ENCODE assay signal across 10 cellular contexts in genomic region chr12:50934371-50934851, GRCh38. TPM values are rescaled to one million over a fixed set of nuclear protein-coding genes. Genes with fewer than 3 reads are reported as not detected.
DNase-seq lines count a peak whose midpoint lies in the region; ATAC-seq and TF ChIP-seq lines count a peak whose summit lies in the region.
"Had no signal": no experiment of that assay in that cellular context is flagged by ENCODE, and none has a peak within 500 bp of the region (broad histone marks: within the 10 kb centered on the region; RNA-seq: fewer than 3 reads in every experiment).

No MANE protein-coding gene starts in this region.

- CTCF ChIA-PET in CD8-positive, alpha-beta T cell (lab: Charles Lee) = no interaction called here
- CTCF ChIA-PET in OCI-LY7 (lab: Charles Lee; ENCODE audit: unreplicated experiment) = no interaction called here

- no peak overlapping the region for H3K4me2 ChIP-seq in OCI-LY7 (ENCODE audit: low read length)

- no peak for TF ChIP-seq CTCF in CD8-positive, alpha-beta T cell (IDR thresholded peaks at IDR 0.05)
- TF ChIP-seq CTCF in prostate gland (IDR thresholded peaks at IDR 0.05) (no peak), OCI-LY7 (conservative IDR thresholded peaks at IDR 0.05; ENCODE audit: low read length) (no peak)

- WGBS in prostate gland = 25% methylated on average over 3 of the region's 3 CpGs

- no peak overlapping the region for H3K27ac ChIP-seq in CD8-positive, alpha-beta T cell (ENCODE audit: low read depth, low read length)
- H3K27ac ChIP-seq in prostate gland (peak overlapping the region; percentile 25 to 59), OCI-LY7 (ENCODE audit: low read depth, low read length, poor library complexity, severe bottlenecking) (no peak overlapping the region)

- no peaks in the 10 kb centered on the region for H3K27me3 ChIP-seq in CD8-positive, alpha-beta T cell (ENCODE audit: insufficient read depth, low read length)
- no peaks in the 10 kb centered on the region for H3K27me3 ChIP-seq in prostate gland (replicated peaks; ENCODE audit: insufficient read depth)

- H3K27me3 Mint-ChIP-seq in CD8-positive, alpha-beta T cell (ENCODE audit: low read depth) = no peaks in the 10 kb centered on the region
- H3K27me3 Mint-ChIP-seq in activated T-cell treated with anti-CD3 and anti-CD28 coated beads, Interleukin-2, amount 50 U/mL, for 72 hours (ENCODE audit: low read depth) = no peaks in the 10 kb centered on the region

- POLR2A ChIA-PET in CD8-positive, alpha-beta T cell (lab: Charles Lee) = interaction anchor here (0.9 kb wide), 1 partner anchor 165 kb away, joined by 3 read pairs; no protein-coding TSS in a partner anchor
- POLR2A ChIA-PET in OCI-LY7 (lab: Charles Lee) = interaction anchor here (1.6 kb wide), 1 partner anchor 9 kb away, joined by 5 read pairs; a partner anchor contains a TSS

- ATAC-seq in CD8-positive, alpha-beta T cell = no peak
- ATAC-seq in SK-N-SH treated with all-trans-retinoic acid at 6 μM for 48 hours (peak; percentile 75), Right ventricle myocardium superior (ENCODE audit: poor library complexity) (peak; percentile 56)
- no peak for ATAC-seq in activated T-cell treated with anti-CD3 and anti-CD28 coated beads, Interleukin-2, amount 50 U/mL, for 72 hours (replicated peaks in 1 of 2)

- intact Hi-C loops in CD8-positive, alpha-beta T cell (cut with DNase I, micrococcal nuclease) = no loop called here
- intact Hi-C loops in Right ventricle myocardium superior (cut with DNase I) = no loop called here
- intact Hi-C loops in prostate gland (cut with DNase I) = no loop called here
- intact Hi-C loops in OCI-LY7 (cut with micrococcal nuclease; ENCODE audit: unreplicated experiment) = no loop called here

- no peaks in the 10 kb centered on the region for H3K9me2 ChIP-seq in OCI-LY7 (ENCODE audit: insufficient read depth, low read length)

- H3K4me1 ChIP-seq in CD8-positive, alpha-beta T cell (ENCODE audit: insufficient read depth, low read length) = no peaks in the 10 kb centered on the region
- H3K4me1 ChIP-seq in prostate gland (replicated peaks) (no peaks in the 10 kb centered on the region), OCI-LY7 (ENCODE audit: insufficient read depth, low read length, poor library complexity, severe bottlenecking) (peaks cover 10% of the 10 kb centered on the region)

- peaks cover 14% of the 10 kb centered on the region for H3K36me3 Mint-ChIP-seq in CD8-positive, alpha-beta T cell
- H3K36me3 Mint-ChIP-seq in activated T-cell treated with anti-CD3 and anti-CD28 coated beads, Interleukin-2, amount 50 U/mL, for 72 hours (ENCODE audit: insufficient read depth in 2 of 2) = peaks cover 0 to 3% of the 10 kb centered on the region in 2 donors

- H3K4me3 Mint-ChIP-seq in CD8-positive, alpha-beta T cell = no peak overlapping the region
- no peak overlapping the region for H3K4me3 Mint-ChIP-seq in activated T-cell treated with anti-CD3 and anti-CD28 coated beads, Interleukin-2, amount 50 U/mL, for 72 hours

- no peak overlapping the region for H3K4me3 ChIP-seq in CD8-positive, alpha-beta T cell (ENCODE audit: low read depth, low read length)
- H3K4me3 ChIP-seq in prostate gland = no peak overlapping the region
- H3K4me3 ChIP-seq in OCI-LY7 (ENCODE audit: low read depth, low read length, poor library complexity, severe bottlenecking) = no peak overlapping the region

- no peak for TF ChIP-seq POLR2A in prostate gland (IDR thresholded peaks at IDR 0.05)

- BruUV-seq in OCI-LY7 (replicated peaks; lab: Mats Ljungman, UMichigan) = no TSS peak

- H2AFZ ChIP-seq in OCI-LY7 (ENCODE audit: low read length) = no peak overlapping the region

- H4K20me1 ChIP-seq in OCI-LY7 (ENCODE audit: insufficient read depth, low read length) = no peaks in the 10 kb centered on the region

- H3K9me3 Mint-ChIP-seq in CD8-positive, alpha-beta T cell = no peaks in the 10 kb centered on the region
- H3K9me3 Mint-ChIP-seq in activated T-cell treated with anti-CD3 and anti-CD28 coated beads, Interleukin-2, amount 50 U/mL, for 72 hours = peaks cover 0 to 4% of the 10 kb centered on the region in 2 donors

- peaks cover under 1% of the 10 kb centered on the region for H3K4me1 Mint-ChIP-seq in CD8-positive, alpha-beta T cell (ENCODE audit: low read depth)
- peaks cover 7% of the 10 kb centered on the region for H3K4me1 Mint-ChIP-seq in activated T-cell treated with anti-CD3 and anti-CD28 coated beads, Interleukin-2, amount 50 U/mL, for 72 hours (ENCODE audit: low read depth)

- peaks cover 6% of the 10 kb centered on the region; the same call in 1 of the 2 replicates for H3K79me2 ChIP-seq in OCI-LY7 (ENCODE audit: insufficient read depth, low read depth, low read length)

- H3K9me3 ChIP-seq in CD8-positive, alpha-beta T cell (ENCODE audit: low read length) = no peaks in the 10 kb centered on the region
- H3K9me3 ChIP-seq in prostate gland (no peaks in the 10 kb centered on the region), OCI-LY7 (ENCODE audit: low read length) (peaks cover 19% of the 10 kb centered on the region; the same call in 1 of the 2 replicates)

- no peaks in the 10 kb centered on the region for H3K36me3 ChIP-seq in CD8-positive, alpha-beta T cell (ENCODE audit: insufficient read depth, low read length)
- no peaks in the 10 kb centered on the region for H3K36me3 ChIP-seq in prostate gland
- peaks cover 58% of the 10 kb centered on the region for H3K36me3 ChIP-seq in OCI-LY7 (ENCODE audit: insufficient read depth, low read length)

- peak overlapping the region; percentile 12 for H3K27ac Mint-ChIP-seq in CD8-positive, alpha-beta T cell
- H3K27ac Mint-ChIP-seq in activated T-cell treated with anti-CD3 and anti-CD28 coated beads, Interleukin-2, amount 50 U/mL, for 72 hours = no peak overlapping the region

- no peak for DNase-seq in CD8-positive, alpha-beta T cell
- DNase-seq in Right ventricle myocardium superior (no peak), prostate gland (ENCODE audit: low spot score) (no peak), OCI-M2 (lab: John Stamatoyannopoulos, UW; ENCODE audit: unreplicated experiment) (no peak), COLO668 (lab: John Stamatoyannopoulos, UW; ENCODE audit: unreplicated experiment) (no peak), OCI-LY7 (ENCODE audit: low spot score) (no peak)
- DNase-seq in activated T-cell treated with anti-CD3 and anti-CD28 coated beads, Interleukin-2, amount 50 U/mL, for 72 hours = no peak
- DNase-seq: central memory CD4-positive, alpha-beta T cell; COR-L47 had no signal

TF ChIP-seq in SK-N-SH treated with all-trans-retinoic acid at 6 μM for 48 hours, 23 proteins besides CTCF, POLR2A, EP300 and RAD21:
- 0 out of 2 replicates have a peak, but pooled peaks have one; percentile 40 for TF ChIP-seq CREB5 (CRISPR knock-in tag; IDR thresholded peaks at IDR 0.05; ENCODE audit: low read depth)
- 0 out of 2 replicates have a peak, but pooled peaks have one; percentile 32 for TF ChIP-seq ZFP3 (CRISPR knock-in tag; IDR thresholded peaks at IDR 0.05)
- peak; percentile 65 for TF ChIP-seq ISL1 (CRISPR knock-in tag; IDR thresholded peaks at IDR 0.05)
- no peak for TF ChIP-seq TCF4 (CRISPR knock-in tag; IDR thresholded peaks at IDR 0.05; ENCODE audit: borderline replicate concordance)
- TF ChIP-seq TOX (CRISPR knock-in tag; IDR thresholded peaks at IDR 0.05; ENCODE audit: borderline replicate concordance) = no peak

RNA-seq across cellular contexts. Expression of gene HIGD1C, which starts 17.9 kb away (rescaled TPM):
- total RNA-seq in CD8-positive, alpha-beta T cell = not detected
- total RNA-seq in Right ventricle myocardium superior (not detected), prostate gland (not detected), OCI-LY7 (2022) (not detected in 2 replicates)
- not detected for total RNA-seq in activated T-cell treated with anti-CD3 and anti-CD28 coated beads, Interleukin-2, amount 50 U/mL, for 72 hours
- total RNA-seq in OCI-LY7 (2014; rRNA removed; shearing (Covaris generic)) = not detected in 2 replicates

Comparison
In these comparisons a context has a peak if more than half of its experiments do, and no peak if none do; other contexts are left out.
1. ATAC-seq: peak in SK-N-SH treated with all-trans-retinoic acid at 6 μM for 48 hours (single experiment) and Right ventricle myocardium superior (single experiment); none in CD8-positive, alpha-beta T cell (single experiment) and activated T-cell treated with anti-CD3 and anti-CD28 coated beads, Interleukin-2, amount 50 U/mL, for 72 hours (0 of 2).
2. H3K27ac ChIP-seq: peak in prostate gland (2 of 2); none in CD8-positive, alpha-beta T cell (single experiment) and OCI-LY7 (single experiment).